In the genomic region with DNA sequence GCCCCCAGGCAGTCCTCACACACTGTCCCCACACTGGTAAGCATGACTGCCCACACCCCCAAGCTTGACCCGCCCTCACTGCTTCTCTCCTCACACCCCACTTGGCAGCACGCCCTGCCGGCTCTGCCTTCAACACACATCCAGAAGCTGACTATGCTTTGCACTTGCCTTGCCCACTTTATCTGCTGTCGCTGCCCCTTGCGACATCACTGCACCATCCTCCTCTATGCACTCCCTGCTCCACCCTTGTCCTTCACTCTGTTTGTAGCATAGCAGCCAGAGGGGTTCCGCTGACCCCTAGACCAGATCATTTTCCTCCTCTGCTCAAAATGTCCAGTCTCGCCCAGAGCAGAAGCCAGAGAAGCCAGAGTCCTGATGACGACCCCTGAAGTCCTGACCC, we compare ENCODE assay signal across 25 cellular contexts. TPM values are rescaled to one million over a fixed set of nuclear protein-coding genes. Genes with fewer than 3 reads are reported as not detected.
"Had no signal": no experiment of that assay in that cellular context is flagged by ENCODE, and none has a peak within 500 bp of the region (broad histone marks: within the 10 kb centered on the region; RNA-seq: fewer than 3 reads in every experiment).

No MANE protein-coding gene starts in this region.

- H3K4me2 ChIP-seq: smooth muscle cell had no signal

- H3K4me1 Mint-ChIP-seq: activated CD4-positive, alpha-beta T cell treated with anti-CD3 and anti-CD28 coated beads for 36 hours; stimulated activated naive B cell treated with anti-CD40 and anti-IgM and Interleukin-4, amounts not matched to agents 10 μg/mL and 1 μg/mL and 100 μg/mL, for 72 hours had no signal

- H3K27ac ChIP-seq: colonic mucosa, psoas muscle, right lobe of liver had no signal

- H3K36me3 Mint-ChIP-seq: activated CD4-positive, alpha-beta memory T cell treated with anti-CD3 and anti-CD28 coated beads for 36 hours; brain; naive thymus-derived CD8-positive, alpha-beta T cell; stimulated activated naive B cell treated with anti-CD40 and anti-IgM and Interleukin-4, amounts not matched to agents 10 μg/mL and 1 μg/mL and 100 μg/mL, for 72 hours had no signal

- H3K27me3 ChIP-seq: colonic mucosa, right lobe of liver had no signal

- H3K4me3 ChIP-seq: colonic mucosa, psoas muscle, right lobe of liver, smooth muscle cell had no signal

- H3K4me1 ChIP-seq: colonic mucosa, psoas muscle, right lobe of liver had no signal

- FAIRE-seq: frontal cortex, TTC549 had no signal

- H3K9me3 Mint-ChIP-seq: activated CD4-positive, alpha-beta memory T cell treated with anti-CD3 and anti-CD28 coated beads for 36 hours; activated T-helper 2 cell treated with anti-CD3 and anti-CD28 coated beads, Interferon-gamma antibody, Interleukin-2, Interleukin-4, amounts not matched to agents 10 μg/mL and 5 μg/mL and 100 μg/mL, durations not matched to agents 14 hours and 24 hours and 36 hours; brain; T-helper 2 cell treated with Interferon-gamma antibody and Interleukin-4, amounts not matched to agents 5 μg/mL and 100 μg/mL, for 36 hours had no signal

- ATAC-seq: activated CD4-positive, alpha-beta T cell treated with anti-CD3 and anti-CD28 coated beads for 36 hours; naive thymus-derived CD8-positive, alpha-beta T cell; stimulated activated naive B cell treated with anti-CD40 and anti-IgM and Interleukin-4, amounts not matched to agents 10 μg/mL and 1 μg/mL and 100 μg/mL, for 72 hours had no signal

- DNase-seq: activated CD4-positive, alpha-beta memory T cell treated with anti-CD3 and anti-CD28 coated beads for 36 hours; activated CD4-positive, alpha-beta T cell treated with anti-CD3 and anti-CD28 coated beads for 36 hours; activated naive CD4-positive, alpha-beta T cell treated with Interleukin-2 at 50 U/mL for 16 hours; activated T-cell treated with anti-CD3 and anti-CD28 coated beads, Interleukin-2, amount 50 U/mL, for 1 hour; anterior cingulate cortex; caudate nucleus; colonic mucosa; head of caudate nucleus; mesendoderm; naive thymus-derived CD8-positive, alpha-beta T cell; right lobe of liver; stimulated activated CD4-positive, alpha-beta T cell treated with anti-CD3 and anti-CD28 coated beads, Interleukin-4, amount 100 ng/mL, for 4 hours; stimulated activated naive B cell treated with anti-CD40 and anti-IgM and Interleukin-4, amounts not matched to agents 10 μg/mL and 1 μg/mL and 100 μg/mL, for 72 hours had no signal

- H3K27ac Mint-ChIP-seq: activated CD4-positive, alpha-beta memory T cell treated with anti-CD3 and anti-CD28 coated beads for 36 hours; activated CD4-positive, alpha-beta T cell treated with anti-CD3 and anti-CD28 coated beads for 36 hours; activated T-helper 2 cell treated with anti-CD3 and anti-CD28 coated beads, Interferon-gamma antibody, Interleukin-2, Interleukin-4, amounts not matched to agents 10 μg/mL and 5 μg/mL and 100 μg/mL, durations not matched to agents 14 hours and 24 hours and 36 hours; stimulated activated naive B cell treated with anti-CD40 and anti-IgM and Interleukin-4, amounts not matched to agents 10 μg/mL and 1 μg/mL and 100 μg/mL, for 72 hours; T-helper 2 cell treated with Interferon-gamma antibody and Interleukin-4, amounts not matched to agents 5 μg/mL and 100 μg/mL, for 36 hours had no signal

- H3K36me3 ChIP-seq: colonic mucosa, right lobe of liver had no signal

- H3K4me3 Mint-ChIP-seq: activated CD4-positive, alpha-beta memory T cell treated with anti-CD3 and anti-CD28 coated beads for 36 hours; activated CD4-positive, alpha-beta T cell treated with anti-CD3 and anti-CD28 coated beads for 36 hours; brain; naive thymus-derived CD8-positive, alpha-beta T cell; stimulated activated naive B cell treated with anti-CD40 and anti-IgM and Interleukin-4, amounts not matched to agents 10 μg/mL and 1 μg/mL and 100 μg/mL, for 72 hours; T-helper 2 cell treated with Interferon-gamma antibody and Interleukin-4, amounts not matched to agents 5 μg/mL and 100 μg/mL, for 36 hours had no signal

- H3K9me3 ChIP-seq: colonic mucosa, psoas muscle, right lobe of liver had no signal

- H3K27me3 Mint-ChIP-seq: activated CD4-positive, alpha-beta T cell treated with anti-CD3 and anti-CD28 coated beads for 36 hours had no signal

RNA-seq across cellular contexts. Expression of a gene that starts 53.7 kb away (rescaled TPM):
- total RNA-seq: activated CD4-positive, alpha-beta memory T cell treated with anti-CD3 and anti-CD28 coated beads for 36 hours; activated CD4-positive, alpha-beta T cell treated with anti-CD3 and anti-CD28 coated beads for 36 hours; activated T-helper 2 cell treated with anti-CD3 and anti-CD28 coated beads, Interferon-gamma antibody, Interleukin-2, Interleukin-4, amounts not matched to agents 10 μg/mL and 5 μg/mL and 100 μg/mL, durations not matched to agents 14 hours and 24 hours and 36 hours; colonic mucosa; frontal cortex; naive thymus-derived CD8-positive, alpha-beta T cell; omental fat pad; psoas muscle; right lobe of liver; SK-MEL-5; smooth muscle cell; ureter had no signal
- polyA plus RNA-seq: esophagus; naive thymus-derived CD8-positive, alpha-beta T cell; psoas muscle; smooth muscle cell; thymus had no signal
